Comparison of ENCODE assay signal across 8 cellular contexts in genomic region chr20:34112600-34113061, GRCh38. TPM values are rescaled to one million over a fixed set of nuclear protein-coding genes. Genes with fewer than 3 reads are reported as not detected.
DNase-seq lines count a peak whose midpoint lies in the region; ATAC-seq and TF ChIP-seq lines count a peak whose summit lies in the region.

No MANE protein-coding gene starts in this region.

- H3K36me3 Mint-ChIP-seq in endothelial cell (ENCODE audit: low read depth, unreplicated experiment): peaks cover 16% of the 10 kb centered on the region

- TF ChIP-seq CTCF in HL-60 (IDR thresholded peaks at IDR 0.05; ENCODE audit: insufficient read depth, low read length): no peak
- no peak for TF ChIP-seq CTCF in endothelial cell (IDR thresholded peaks at IDR 0.05; ENCODE audit: unreplicated experiment)

- H3K9me3 Mint-ChIP-seq in endothelial cell (ENCODE audit: unreplicated experiment): no peaks in the 10 kb centered on the region

- peak overlapping the region; percentile 89 for H3K4me3 ChIP-seq in HL-60 (replicated peaks; ENCODE audit: insufficient read depth, low read length)
- H3K4me3 ChIP-seq in muscle layer of colon (ENCODE audit: low read depth in 1 of 2, low read length in 2 of 2): peak overlapping the region; percentile 56 to 88

- no peaks in the 10 kb centered on the region for H3K27me3 ChIP-seq in HL-60 (ENCODE audit: insufficient read depth, poor library complexity, severe bottlenecking)
- H3K27me3 ChIP-seq in muscle layer of colon (ENCODE audit: control insufficient read depth in 1 of 2, insufficient read depth in 2 of 2, low read length in 2 of 2): no peaks in the 10 kb centered on the region

- H3K4me1 Mint-ChIP-seq in endothelial cell (ENCODE audit: unreplicated experiment): peaks cover 36% of the 10 kb centered on the region

- peak overlapping the region; percentile 97 for H3K27ac Mint-ChIP-seq in endothelial cell (ENCODE audit: unreplicated experiment)

- H3K27ac ChIP-seq in HL-60 (replicated peaks) (peak overlapping the region; percentile 93), muscle layer of colon (ENCODE audit: low read depth, low read length) (peak overlapping the region; percentile 86)

- peaks cover 13% of the 10 kb centered on the region for H3K27me3 Mint-ChIP-seq in endothelial cell (ENCODE audit: unreplicated experiment)

- ATAC-seq in GM21423 (IDR thresholded peaks at IDR 0.05; ENCODE audit: unreplicated experiment): no peak

- H3K9me3 ChIP-seq in muscle layer of colon (ENCODE audit: low read length): no peaks in the 10 kb centered on the region

- H3K36me3 ChIP-seq in muscle layer of colon (ENCODE audit: insufficient read depth, low read length): no peaks in the 10 kb centered on the region

- H3K4me1 ChIP-seq in muscle layer of colon (ENCODE audit: insufficient read depth, low read length): peaks cover 30% of the 10 kb centered on the region

- peak overlapping the region; percentile 46 for H3K9ac ChIP-seq in muscle layer of colon (ENCODE audit: low read length)

- H3K4me3 Mint-ChIP-seq in endothelial cell (ENCODE audit: unreplicated experiment): peak overlapping the region; percentile 95

- DNase-seq in NCI-H1436 (lab: John Stamatoyannopoulos, UW) (peak; percentile 48), NCI-H1436 treated with DMSO at 0.1 percent for 48 hours (lab: John Stamatoyannopoulos, UW) (no peak), HL-60 (ENCODE audit: low read depth in 1 of 2, low spot score in 1 of 2) (peak in 1 of 2 experiments; percentile 31), SW 1271 (lab: John Stamatoyannopoulos, UW) (peak; percentile 83 to 84), endothelial cell (ENCODE audit: low spot score) (peak; percentile 24), cerebellar nuclear complex (lab: John Stamatoyannopoulos, UW) (no peak)

RNA-seq across cellular contexts. Expression of gene EIF2S2, which starts 0.6 kb away (rescaled TPM):
- 107 TPM for total RNA-seq in endothelial cell (ENCODE audit: unreplicated experiment)

Comparison
In these comparisons a context has a peak if more than half of its experiments do, and no peak if none do; other contexts are left out.
1. DNase-seq: peak in NCI-H1436 (single experiment), SW 1271 (2 of 2) and endothelial cell (single experiment); none in NCI-H1436 treated with DMSO at 0.1 percent for 48 hours (single experiment) and cerebellar nuclear complex (0 of 2).